Comparison of ENCODE assay signal across 8 cellular contexts in the genomic region with DNA sequence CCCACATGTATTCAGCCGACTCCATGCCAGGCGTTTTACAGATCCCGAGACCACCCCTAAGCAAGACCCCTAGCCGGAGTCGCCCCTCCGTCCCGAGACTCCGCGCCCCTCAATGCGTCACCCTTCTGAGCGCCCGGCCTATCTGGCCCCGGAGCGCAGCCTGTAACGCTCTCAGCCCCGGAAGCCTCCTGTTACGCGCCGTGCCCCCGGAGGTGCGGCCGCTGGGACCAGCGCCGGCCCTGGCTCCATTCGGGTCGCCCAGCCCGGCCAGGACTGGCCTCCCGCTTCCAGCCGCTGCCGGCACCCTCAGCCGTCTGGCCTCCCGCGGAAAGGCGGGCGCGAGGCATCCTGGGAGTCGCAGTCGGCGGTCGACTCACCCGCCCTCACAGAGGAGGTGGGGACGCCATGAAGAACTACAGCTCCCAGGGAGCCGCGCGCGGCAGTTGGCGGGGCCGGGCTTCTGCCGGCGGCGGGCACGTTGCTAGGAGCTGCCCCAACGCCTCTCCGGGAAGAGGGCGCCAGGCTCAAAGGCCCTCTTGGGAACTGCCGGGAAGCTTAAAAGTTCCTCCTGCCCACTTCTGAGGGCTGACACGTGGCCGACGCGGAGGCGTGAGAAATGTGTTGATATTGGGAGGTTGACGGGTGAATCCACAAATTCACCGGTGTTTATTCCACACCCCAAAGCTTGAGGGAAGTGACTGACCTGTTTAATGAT. TPM values are rescaled to one million over a fixed set of nuclear protein-coding genes. Genes with fewer than 3 reads are reported as not detected.
DNase-seq lines count a peak whose midpoint lies in the region; ATAC-seq and TF ChIP-seq lines count a peak whose summit lies in the region.

A gene with protein sequence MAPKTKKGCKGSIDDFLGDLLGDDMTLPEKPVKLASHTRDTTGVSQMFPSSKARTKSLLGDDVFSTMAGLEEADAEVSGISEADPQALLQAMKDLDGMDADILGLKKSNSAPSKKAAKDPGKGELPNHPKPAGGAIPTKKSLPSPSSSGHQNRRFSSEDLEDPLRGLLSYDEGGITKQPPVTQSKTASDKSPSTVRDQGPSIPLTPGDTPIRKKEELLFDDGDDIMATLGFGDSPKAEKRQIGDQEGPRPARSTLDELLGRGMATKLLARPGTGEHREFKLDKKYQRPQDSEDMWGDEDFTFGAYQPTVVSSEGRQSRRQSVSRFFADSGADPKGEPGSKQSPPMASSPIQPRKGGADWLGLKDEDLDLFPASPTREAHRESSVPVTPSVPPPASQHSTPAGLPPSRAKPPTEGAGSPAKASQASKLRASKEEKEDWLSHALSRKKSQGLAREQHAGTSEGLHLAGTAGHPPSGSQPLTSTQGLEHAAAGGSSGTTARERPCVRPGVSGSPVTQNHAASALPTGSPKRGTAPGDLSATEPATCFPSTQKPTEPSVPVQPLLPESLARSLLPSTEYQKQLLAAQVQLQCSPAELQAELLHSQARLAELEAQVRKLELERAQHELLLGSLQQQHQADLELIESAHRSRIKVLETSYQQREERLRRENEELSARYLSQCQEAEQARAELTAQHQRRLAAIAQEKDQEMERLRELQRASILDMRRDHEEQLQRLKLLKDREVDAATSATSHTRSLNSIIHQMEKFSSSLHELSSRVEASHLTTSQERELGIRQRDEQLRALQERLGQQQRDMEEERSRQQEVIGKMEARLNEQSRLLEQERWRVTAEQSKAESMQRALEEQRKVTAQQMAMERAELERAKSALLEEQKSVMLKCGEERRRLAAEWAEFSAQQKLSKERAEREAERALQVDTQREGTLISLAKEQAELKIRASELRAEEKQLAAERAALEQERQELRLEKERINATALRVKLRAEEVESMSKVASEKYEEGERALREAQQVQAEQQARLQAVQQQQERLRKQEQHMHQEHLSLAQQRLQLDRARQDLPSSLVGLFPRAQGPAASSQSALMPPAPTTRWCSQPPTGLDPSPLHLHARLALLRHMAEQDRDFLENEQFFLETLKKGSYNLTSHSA (minus strand): TSS at position 316 of the 715 bp plus-strand sequence. CDS start 2,893 bp downstream, outside the sequence.

- H3K36me3 ChIP-seq in ACC112 (ENCODE audit: insufficient read depth, low read length) = peaks cover 2% of the 10 kb centered on the region; the same call in 1 of the 2 replicates
- peaks cover 15% of the 10 kb centered on the region for H3K36me3 ChIP-seq in WERI-Rb-1
- H3K36me3 ChIP-seq in breast epithelium = no peaks in the 10 kb centered on the region
- peaks cover 12% of the 10 kb centered on the region for H3K36me3 ChIP-seq in iPS-20b (ENCODE audit: insufficient read depth, low read depth, low read length)

- H3K4me1 ChIP-seq in ACC112 (ENCODE audit: control insufficient read depth, insufficient read depth, low read length, unreplicated experiment) = peaks cover 10% of the 10 kb centered on the region
- no peaks in the 10 kb centered on the region for H3K4me1 ChIP-seq in breast epithelium
- H3K4me1 ChIP-seq in iPS-20b (ENCODE audit: insufficient read depth, low read length) = peaks cover 4% of the 10 kb centered on the region; the same call in 1 of the 2 replicates

- H3K79me2 ChIP-seq in ACC112 (ENCODE audit: control insufficient read depth, insufficient read depth, low read length, unreplicated experiment) = no peaks in the 10 kb centered on the region

- H3K27ac ChIP-seq in ACC112 (ENCODE audit: low read depth, low read length) (peak within 1 kb of the TSS; percentile 34; the same call in 1 of the 2 replicates), WERI-Rb-1 (peak within 1 kb of the TSS; percentile 95), breast epithelium (peak within 1 kb of the TSS; percentile 85 to 86), iPS-20b (ENCODE audit: low read length) (peak within 1 kb of the TSS; percentile 64), skin epidermis (peak within 1 kb of the TSS; percentile 44 to 95 (median 90))

- ATAC-seq in GM18873 (IDR thresholded peaks at IDR 0.05; ENCODE audit: low FRiP score, unreplicated experiment) (peak; percentile 66), HG03139 (IDR thresholded peaks at IDR 0.05; ENCODE audit: unreplicated experiment) (peak; percentile 87)

- H3K4me3 ChIP-seq in ACC112 (ENCODE audit: low read depth, low read length) (peak within 1 kb of the TSS; percentile 90), WERI-Rb-1 (ENCODE audit: low read depth, low read length) (peak within 1 kb of the TSS; percentile 97), breast epithelium (peak within 1 kb of the TSS; percentile 62 to 96 (median 89)), iPS-20b (ENCODE audit: low read length) (peak within 1 kb of the TSS; percentile 92), skin epidermis (peak within 1 kb of the TSS; percentile 68 to 87 (median 76))

- H3K9me3 ChIP-seq in WERI-Rb-1 (ENCODE audit: severe bottlenecking) (peaks cover 3% of the 10 kb centered on the region), breast epithelium (no peaks in the 10 kb centered on the region), iPS-20b (ENCODE audit: insufficient read depth, low read depth, low read length) (no peaks in the 10 kb centered on the region)

- peak; percentile 97 for DNase-seq in NCI-H2227 (lab: John Stamatoyannopoulos, UW; ENCODE audit: unreplicated experiment)
- peak; percentile 99 for DNase-seq in WERI-Rb-1
- DNase-seq in breast epithelium (ENCODE audit: low spot score in 2 of 2) = peak; percentile 91 to 92

- TF ChIP-seq CTCF in WERI-Rb-1 (IDR thresholded peaks at IDR 0.05; ENCODE audit: low read depth, low read length) = no peak
- TF ChIP-seq CTCF in breast epithelium (IDR thresholded peaks at IDR 0.05) = peak in 1 of 3 donors; percentile 6

- H2AFZ ChIP-seq in ACC112 (ENCODE audit: low read length, unreplicated experiment) = peak within 1 kb of the TSS; percentile 99

- intact Hi-C loops in breast epithelium (cut with DNase I; ENCODE audit: low total_unique reads) = no loop called here

- peak; percentile 70 for TF ChIP-seq POLR2A in breast epithelium (IDR thresholded peaks at IDR 0.05)

- peak within 1 kb of the TSS; percentile 90 for H3K9ac ChIP-seq in iPS-20b (ENCODE audit: low read depth, low read length)

- H3K27me3 ChIP-seq in ACC112 (ENCODE audit: insufficient read depth, low read length) = no peaks in the 10 kb centered on the region
- no peaks in the 10 kb centered on the region for H3K27me3 ChIP-seq in WERI-Rb-1 (ENCODE audit: insufficient read depth, low read depth, severe bottlenecking)
- H3K27me3 ChIP-seq in breast epithelium = no peaks in the 10 kb centered on the region
- no peaks in the 10 kb centered on the region for H3K27me3 ChIP-seq in iPS-20b (ENCODE audit: insufficient read depth, low read length)

RNA-seq across cellular contexts. Expression of the gene that starts here (rescaled TPM):
- total RNA-seq in breast epithelium = 10 to 100 TPM in 2 of 3 donors, 1 to 10 TPM in 1; 7.7 to 18.7 (median 17.7) TPM

Comparison
In these comparisons a context has a peak if more than half of its experiments do, and no peak if none do; other contexts are left out.
1. Peak in every context shown above with its lines: DNase-seq, ATAC-seq, H3K4me3 ChIP-seq and H3K27ac ChIP-seq.
2. H3K27ac ChIP-seq: peak in every context shown above with its lines; median percentile 95 in WERI-Rb-1; 90 in skin epidermis; 86 in breast epithelium; 64 in iPS-20b; 34 in ACC112.